19 cellular contexts compared by ENCODE assay signal in the genomic region with DNA sequence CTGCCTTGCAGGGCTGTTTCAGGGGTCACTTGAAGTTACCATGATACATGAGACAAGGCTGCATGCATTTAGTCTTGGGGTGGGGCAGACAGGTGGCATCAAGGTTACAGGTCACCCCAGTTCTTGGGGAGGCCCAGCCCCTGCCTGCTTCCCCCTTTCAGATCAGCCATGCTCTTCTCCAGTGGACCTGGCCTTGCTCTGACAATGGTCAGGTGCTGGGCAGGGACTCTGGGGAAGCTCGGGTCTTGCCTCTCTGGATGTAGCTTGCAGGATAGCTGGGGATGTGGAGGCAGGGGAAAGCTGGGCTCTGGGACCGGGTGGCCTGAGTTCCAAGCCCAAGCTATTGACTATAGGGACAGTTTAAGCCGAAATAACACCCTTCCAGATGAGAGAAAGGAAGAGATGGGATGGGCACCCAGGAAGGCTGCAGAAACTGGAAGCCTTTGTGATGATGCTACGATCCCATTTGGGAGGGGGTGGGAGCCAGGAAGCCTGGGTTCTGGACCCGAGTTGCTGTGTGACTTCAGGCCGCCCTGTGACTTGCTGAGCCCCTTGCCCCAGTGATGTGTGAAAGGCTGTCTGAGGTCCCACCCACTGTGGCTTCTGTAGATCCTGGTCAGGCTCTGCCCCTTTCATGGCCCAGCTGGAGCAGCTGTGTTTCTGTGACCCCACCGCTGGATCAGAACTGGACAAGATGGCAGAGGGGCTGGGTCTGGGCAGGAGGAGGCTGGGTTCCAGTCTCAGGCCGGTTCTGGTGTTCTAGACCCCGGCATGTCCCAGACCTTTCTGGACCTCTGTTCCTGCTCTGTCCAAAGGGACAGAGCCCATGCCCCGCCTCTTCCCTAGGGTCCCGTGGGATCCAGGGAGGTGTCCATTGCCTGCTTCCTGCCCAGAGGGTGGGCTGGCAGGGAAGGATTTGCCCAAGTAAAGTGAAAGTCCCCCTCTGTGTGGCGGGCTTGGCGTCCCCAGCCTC. TPM values are rescaled to one million over a fixed set of nuclear protein-coding genes. Genes with fewer than 3 reads are reported as not detected.
A peak's percentile ranks its signal among the peaks of the same experiment; 100 is the strongest.
DNase-seq lines count a peak whose midpoint lies in the region; ATAC-seq, FAIRE-seq and TF ChIP-seq lines count a peak whose summit lies in the region.
"Had no signal": no experiment of that assay in that cellular context is flagged by ENCODE, and none has a peak within 500 bp of the region (broad histone marks: within the 10 kb centered on the region; RNA-seq: fewer than 3 reads in every experiment).

No MANE protein-coding gene starts in this region.

- intact Hi-C loops in GM12878 (cut with micrococcal nuclease; ENCODE audit: unreplicated experiment) = no loop called here

- RAD21 ChIA-PET in GM12878 (lab: Charles Lee; ENCODE audit: unreplicated experiment) = interaction anchor here (0.8 to 1.9 kb wide), 4 partner anchors 15 to 20 kb away, joined by 3 to 7 read pairs (median 4); no protein-coding TSS in a partner anchor

- H3K79me2 ChIP-seq in GM12878 (ENCODE audit: control insufficient read depth, insufficient read depth, low read length) = peaks cover 21% of the 10 kb centered on the region

- H3K27me3 ChIP-seq in BLaER1 (no peaks in the 10 kb centered on the region), GM12878 (replicated peaks in 1 of 2; ENCODE audit: control insufficient read depth in 2 of 2, insufficient read depth in 2 of 2, low read length in 1 of 2) (no peaks in the 10 kb centered on the region), skeletal muscle tissue (ENCODE audit: control insufficient read depth in 3 of 3, insufficient read depth in 3 of 3, low read length in 3 of 3) (no peaks in the 10 kb centered on the region)

- WGBS in GM12878 (ENCODE audit: insufficient coverage, insufficient replicate concordance, low lambda C conversion rate, missing lambda C conversion rate) = 87% methylated on average over 13 of the region's 13 CpGs

- no peaks in the 10 kb centered on the region for H3K9me3 ChIP-seq in BLaER1
- no peaks in the 10 kb centered on the region for H3K9me3 ChIP-seq in GM12878 (replicated peaks; ENCODE audit: control insufficient read depth, insufficient read depth, low read length)
- no peaks in the 10 kb centered on the region for H3K9me3 ChIP-seq in skeletal muscle tissue (ENCODE audit: control insufficient read depth in 3 of 3, low read length in 3 of 3)

- H3K36me3 ChIP-seq in BLaER1 (peaks cover 50% of the 10 kb centered on the region), GM12878 (ENCODE audit: control insufficient read depth in 2 of 2, insufficient read depth in 2 of 2, low read length in 1 of 2) (peaks cover 0 to 5% of the 10 kb centered on the region in 2 experiments; a peak in 2 of 4 replicates), skeletal muscle tissue (ENCODE audit: control insufficient read depth in 3 of 3, insufficient read depth in 3 of 3, low read length in 3 of 3) (peaks cover 8 to 12% (median 9%) of the 10 kb centered on the region in 3 donors)
- H3K36me3 ChIP-seq: WERI-Rb-1 had no signal

- DNase-seq in GM12878 (ENCODE audit: low read depth, low spot score) (no peak), left lobe of liver (ENCODE audit: low spot score) (peak; percentile 44), HPDE6-E6E7 (ENCODE audit: extremely low spot score) (no peak), NCI-H524 treated with DMSO at 0.1 percent for 48 hours (lab: John Stamatoyannopoulos, UW) (no peak)
- DNase-seq in activated naive CD4-positive, alpha-beta T cell (lab: John Stamatoyannopoulos, UW) = no peak
- DNase-seq: activated effector memory CD4-positive, alpha-beta T cell treated with anti-CD3 and anti-CD28 coated beads, Interleukin-2, amount 50 U/mL, for 16 hours; KG1; mammary epithelial cell; NCI-H1417 treated with DMSO at 0.1 percent for 48 hours; NCI-H526 treated with DMSO at 0.1 percent for 48 hours; nucleus accumbens; stimulated activated CD4-positive, alpha-beta T cell treated with anti-CD3 and anti-CD28 coated beads, Interleukin-12 subunit alpha, Interleukin-12 subunit beta, amount 100 ng/mL, for 4 hours; WERI-Rb-1 had no signal

- H3K4me3 ChIP-seq in BLaER1 (peak overlapping the region; percentile 87), GM12878 (peak overlapping the region; percentile 79; the same call in 1 of the 2 replicates), skeletal muscle tissue (ENCODE audit: low read length in 3 of 3) (peak overlapping the region; percentile 4 to 67 (median 22))

- TF ChIP-seq RAD21 in GM12878 (IDR thresholded peaks at IDR 0.05; ENCODE audit: insufficient read depth, low read depth, low read length) = no peak

- SMC1A ChIA-PET in GM12878 (lab: Charles Lee; ENCODE audit: uncharacterized antibody, unreplicated experiment) = interaction anchor here (0.9 to 1.8 kb wide), 3 partner anchors 10 to 19 kb away, joined by 3 to 7 read pairs (median 5); no protein-coding TSS in a partner anchor

- FAIRE-seq in GM12878 (lab: Jason Lieb, UNC) = no peak
- FAIRE-seq: RCC 7860 had no signal

- H3K4me2 ChIP-seq in BLaER1 (peak overlapping the region; percentile 100), GM12878 (ENCODE audit: control insufficient read depth, insufficient read depth) (peak overlapping the region; percentile 60)

- in situ Hi-C loops in GM12878 (cut with MboI) = no loop called here

- H4K20me1 ChIP-seq in BLaER1 (peaks cover 61% of the 10 kb centered on the region), GM12878 (ENCODE audit: control insufficient read depth, insufficient read depth) (no peaks in the 10 kb centered on the region)

- POLR2A ChIA-PET in GM12878 (lab: Charles Lee) = interaction anchor here (0.5 to 1.3 kb wide), 2 partner anchors 12 to 77 kb away, joined by 3 read pairs; no protein-coding TSS in a partner anchor

- ATAC-seq in GM12878 = no peak
- ATAC-seq in left lobe of liver = no peak
- no peak for ATAC-seq in GM19455 (IDR thresholded peaks at IDR 0.05; ENCODE audit: unreplicated experiment)

- 0 out of 2 replicates have a peak overlapping the region, but pooled peaks have one; percentile 10 for H3K9ac ChIP-seq in BLaER1
- H3K9ac ChIP-seq in GM12878 (ENCODE audit: control insufficient read depth, insufficient read depth, low read length) = peak overlapping the region; percentile 75; the same call in 1 of the 2 replicates
- peak overlapping the region in 2 of 3 donors; percentile 14 to 85 for H3K9ac ChIP-seq in skeletal muscle tissue (ENCODE audit: low read depth in 1 of 3, low read length in 3 of 3)

- no peak for TF ChIP-seq POLR2A in GM12878 (IDR thresholded peaks at IDR 0.05; ENCODE audit: low read depth, low read length)

- BruUV-seq in GM12878 (replicated peaks; lab: Mats Ljungman, UMichigan) = no TSS peak

- H3K27ac ChIP-seq in BLaER1 = peak overlapping the region; percentile 96
- H3K27ac ChIP-seq in GM12878 (ENCODE audit: control insufficient read depth, insufficient read depth) = no peak overlapping the region
- peak overlapping the region; percentile 18 for H3K27ac ChIP-seq in skeletal muscle tissue (ENCODE audit: low read depth, low read length)
- H3K27ac ChIP-seq: WERI-Rb-1 had no signal

- TF ChIP-seq CTCF in GM12878 (IDR thresholded peaks at IDR 0.05 in 2 of 3, conservative IDR thresholded peaks at IDR 0.05 in 1 of 3; ENCODE audit: control insufficient read depth in 2 of 3, extremely low read depth in 1 of 3, insufficient read depth in 1 of 3, low read depth in 3 of 3, low read length in 3 of 3) = no peak

- CTCF ChIA-PET in GM12878 (lab: Yijun Ruan, JAX) = interaction anchor here (0.7 to 3.2 kb wide), 7 partner anchors 15 to 372 kb away, joined by 3 to 19 read pairs (median 3); no protein-coding TSS in a partner anchor

- H3K4me1 ChIP-seq in BLaER1 = peaks cover 66% of the 10 kb centered on the region
- peaks cover 15% of the 10 kb centered on the region for H3K4me1 ChIP-seq in GM12878 (ENCODE audit: control insufficient read depth, insufficient read depth, low read length)
- H3K4me1 ChIP-seq in skeletal muscle tissue (ENCODE audit: control insufficient read depth in 3 of 3, insufficient read depth in 3 of 3, low read length in 3 of 3) = peaks cover 70 to 74% (median 74%) of the 10 kb centered on the region in 3 donors

- no peak overlapping the region for H2AFZ ChIP-seq in GM12878 (ENCODE audit: control insufficient read depth, low read depth, low read length)

- no peak for TF ChIP-seq EP300 in GM12878 (IDR thresholded peaks at IDR 0.05; ENCODE audit: borderline replicate concordance in 1 of 2, control insufficient read depth in 1 of 2, low read depth in 2 of 2, low read length in 2 of 2)

RNA-seq across cellular contexts. Expression of gene TNFAIP2, which starts 2.1 kb away (rescaled TPM):
- 228 and 277 TPM in 2 replicates for total RNA-seq in GM12878 (2013; cell fraction: nucleolus; rRNA removed)
- total RNA-seq in GM12878 (2014; rRNA removed) = 75.4 and 81.6 TPM in 2 replicates
- total RNA-seq in GM12878 (2014; rRNA removed; fragmentation: Illumina TruSeq; extraction: Trizol) = 51.0 and 58.3 TPM in 2 replicates
- total RNA-seq in GM12878 (2021) = 107 and 116 TPM in 2 replicates
- 25.2 TPM for polyA plus RNA-seq in GM12878 (2011; ENCODE audit: low read depth)
- 38.5 and 66.7 TPM in 2 replicates for polyA plus RNA-seq in GM12878 (2011; rRNA removed)
- 82.8 and 101 TPM in 2 replicates for polyA plus RNA-seq in GM12878 (2011; cell fraction: cytosol; rRNA removed)
- polyA plus RNA-seq in GM12878 (2011; cell fraction: nucleus; rRNA removed) = 340 and 362 TPM in 2 replicates
- 41.1 and 61.7 TPM in 2 replicates for polyA plus RNA-seq in GM12878 (2012)
- 36.8 and 67.5 TPM in 2 replicates for polyA plus RNA-seq in GM12878 (2014; fragmentation: Illumina TruSeq; extraction: Trizol)
- polyA plus RNA-seq in GM12878 (2014; fragmentation: Nextera tagmentation; extraction: Ambion mirVana) = 100 to 1,000 TPM in 1 of 2 experiments, 10 to 100 TPM in 1; 85.6 to 106 TPM
- 137 and 150 TPM in 2 replicates for polyA plus RNA-seq in GM12878 (2014; rRNA removed)
- 1 to 10 TPM; 7.1 TPM for polyA plus RNA-seq in GM12878 (2016; fragmentation: Nextera tagmentation; extraction: Ambion mirVana)
- polyA minus RNA-seq in GM12878 (2011; rRNA and poly(A)+ RNA removed) = 29.0 and 63.6 TPM in 2 replicates
- 40.4 and 44.5 TPM in 2 replicates for polyA minus RNA-seq in GM12878 (2011; cell fraction: cytosol; rRNA and poly(A)+ RNA removed)
- polyA minus RNA-seq in GM12878 (2011; cell fraction: nucleus; rRNA and poly(A)+ RNA removed) = 25.3 and 36.6 TPM in 2 replicates
- 27.9 TPM for total RNA-seq in left lobe of liver
- 21.9 TPM for total RNA-seq in skeletal muscle tissue

RNA-seq across cellular contexts. Expression of gene EXOC3L4, which starts 30.9 kb away (rescaled TPM):
- total RNA-seq in GM12878 (2013; cell fraction: nucleolus; rRNA removed) = not detected in 2 replicates
- total RNA-seq in GM12878 (2014; rRNA removed) = not detected in 2 replicates
- not detected in 2 replicates for total RNA-seq in GM12878 (2014; rRNA removed; fragmentation: Illumina TruSeq; extraction: Trizol)
- not detected in 2 replicates for total RNA-seq in GM12878 (2021)
- not detected for polyA plus RNA-seq in GM12878 (2011; ENCODE audit: low read depth)
- polyA plus RNA-seq in GM12878 (2011; rRNA removed) = not detected in 2 replicates
- polyA plus RNA-seq in GM12878 (2011; cell fraction: cytosol; rRNA removed) = not detected in 2 replicates
- 0.15 TPM in 1 of 2 replicates, not detected in the other for polyA plus RNA-seq in GM12878 (2011; cell fraction: nucleus; rRNA removed)
- polyA plus RNA-seq in GM12878 (2012) = not detected in 2 replicates
- polyA plus RNA-seq in GM12878 (2014; fragmentation: Illumina TruSeq; extraction: Trizol) = not detected in 2 replicates
- polyA plus RNA-seq in GM12878 (2014; fragmentation: Nextera tagmentation; extraction: Ambion mirVana) = not detected
- polyA plus RNA-seq in GM12878 (2014; rRNA removed) = not detected in 2 replicates
- polyA plus RNA-seq in GM12878 (2016; fragmentation: Nextera tagmentation; extraction: Ambion mirVana) = not detected
- polyA minus RNA-seq in GM12878 (2011; rRNA and poly(A)+ RNA removed) = not detected in 2 replicates
- not detected in 2 replicates for polyA minus RNA-seq in GM12878 (2011; cell fraction: cytosol; rRNA and poly(A)+ RNA removed)
- not detected in 2 replicates for polyA minus RNA-seq in GM12878 (2011; cell fraction: nucleus; rRNA and poly(A)+ RNA removed)
- total RNA-seq in left lobe of liver = 81.5 TPM
- total RNA-seq in skeletal muscle tissue = 0.52 TPM
- total RNA-seq: fibroblast of villous mesenchyme, mammary epithelial cell had no signal
- polyA plus RNA-seq: AG04450, mammary epithelial cell had no signal

RNA-seq across cellular contexts. Expression of gene LBHD2, which starts 41.4 kb away (rescaled TPM):
- total RNA-seq in GM12878 (2013; cell fraction: nucleolus; rRNA removed) = not detected in 2 replicates
- total RNA-seq in GM12878 (2014; rRNA removed) (not detected in 2 replicates), GM12878 (2014; rRNA removed; fragmentation: Illumina TruSeq; extraction: Trizol) (not detected in 2 replicates), GM12878 (2021) (not detected in 2 replicates), left lobe of liver (not detected), skeletal muscle tissue (not detected)
- not detected for polyA plus RNA-seq in GM12878 (2011; ENCODE audit: low read depth)
- polyA plus RNA-seq in GM12878 (2011; rRNA removed) (not detected in 2 replicates), GM12878 (2014; fragmentation: Illumina TruSeq; extraction: Trizol) (not detected in 2 replicates), GM12878 (2014; fragmentation: Nextera tagmentation; extraction: Ambion mirVana) (not detected), GM12878 (2014; rRNA removed) (not detected in 2 replicates), GM12878 (2016; fragmentation: Nextera tagmentation; extraction: Ambion mirVana) (not detected)
- not detected in 2 replicates for polyA plus RNA-seq in GM12878 (2011; cell fraction: cytosol; rRNA removed)
- polyA plus RNA-seq in GM12878 (2011; cell fraction: nucleus; rRNA removed) = not detected in 2 replicates
- not detected in 2 replicates for polyA plus RNA-seq in GM12878 (2012)
- polyA minus RNA-seq in GM12878 (2011; rRNA and poly(A)+ RNA removed) = not detected in 2 replicates
- polyA minus RNA-seq in GM12878 (2011; cell fraction: cytosol; rRNA and poly(A)+ RNA removed) = not detected in 2 replicates
- not detected in 2 replicates for polyA minus RNA-seq in GM12878 (2011; cell fraction: nucleus; rRNA and poly(A)+ RNA removed)
- total RNA-seq: fibroblast of villous mesenchyme, mammary epithelial cell had no signal
- polyA plus RNA-seq: AG04450, mammary epithelial cell had no signal

Comparison
In these comparisons a context has a peak if more than half of its experiments do, and no peak if none do; other contexts are left out.
1. H3K4me3 ChIP-seq: peak in every context shown above with its lines; median percentile 87 in BLaER1; 79 in GM12878; 22 in skeletal muscle tissue.
2. H3K9ac ChIP-seq: peak in every context shown above with its lines; median percentile 75 in GM12878; 50 in skeletal muscle tissue; 10 in BLaER1.
3. RNA of gene EXOC3L4, which starts 30.9 kb away (total RNA-seq): 81.5 TPM in left lobe of liver (single experiment); 0.52 TPM in skeletal muscle tissue (single experiment) and not detected in GM12878; every median in the first group is over 10 times any median in the second.